8 cellular contexts compared by ENCODE assay signal in the genomic region with DNA sequence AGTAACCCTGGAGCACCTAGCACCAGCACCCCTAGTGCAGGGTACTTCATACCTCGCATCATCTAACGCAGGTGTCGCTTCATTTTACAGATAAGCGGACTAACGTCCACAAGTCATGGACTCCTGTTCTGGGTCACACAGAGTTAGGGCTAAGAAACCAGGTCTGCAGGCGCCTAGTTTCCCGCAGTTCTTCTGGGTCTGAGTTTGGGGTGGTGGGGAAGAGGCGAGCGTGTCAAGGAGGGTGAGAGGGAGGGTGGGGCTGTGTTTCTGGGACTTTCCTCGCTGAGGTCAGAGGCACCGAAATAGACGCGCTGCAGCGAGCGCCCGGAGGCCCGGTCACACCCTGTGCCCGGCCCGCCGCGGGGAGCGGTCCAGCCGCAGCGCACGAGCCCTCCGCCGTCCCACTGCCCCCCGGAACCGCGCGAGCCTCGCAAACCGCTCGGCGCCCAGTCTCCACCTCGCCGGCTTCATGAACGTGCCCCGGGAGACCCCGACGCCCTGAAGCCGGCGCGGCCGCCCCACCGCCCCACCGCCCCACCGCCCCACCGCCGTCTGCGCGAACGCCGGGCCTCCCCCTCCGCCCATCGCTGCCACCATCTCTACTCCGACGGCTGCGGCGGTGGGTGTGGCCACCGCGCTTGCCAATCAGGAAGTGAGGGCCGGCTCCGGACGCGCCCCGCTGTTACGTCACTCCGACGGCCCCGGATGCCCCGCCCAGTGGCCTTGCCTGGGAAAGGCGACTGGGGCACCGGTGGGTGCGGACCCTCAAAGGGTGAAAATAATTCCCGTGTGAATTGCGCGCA. TPM values are rescaled to one million over a fixed set of nuclear protein-coding genes. Genes with fewer than 3 reads are reported as not detected.
DNase-seq lines count a peak whose midpoint lies in the region; ATAC-seq and TF ChIP-seq lines count a peak whose summit lies in the region.

No MANE protein-coding gene starts in this region.

- H2AK9ac ChIP-seq in IMR-90 (replicated peaks; ENCODE audit: low read depth, low read length, poor library complexity): peak overlapping the region; percentile 22

- peak overlapping the region; percentile 49; the same call in 1 of the 2 replicates for H2BK120ac ChIP-seq in IMR-90 (ENCODE audit: low read depth, low read length)

- 20% methylated on average over 5 of the region's 78 CpGs; no CpG with 5 or more reads in 1 of the 2 experiments for WGBS in IMR-90 (ENCODE audit: extremely low coverage in 2 of 2, insufficient read length in 1 of 2), 2 experiments

- H4K20me1 ChIP-seq in IMR-90 (ENCODE audit: insufficient read depth, low read length): no peaks in the 10 kb centered on the region

- H3K56ac ChIP-seq in IMR-90 (ENCODE audit: extremely low read depth, insufficient read depth, low read length): 0 out of 2 replicates have a peak overlapping the region, but pooled peaks have one; percentile 19

- peaks cover under 1% of the 10 kb centered on the region for H3K36me3 Mint-ChIP-seq in activated T-helper 2 cell treated with anti-CD3 and anti-CD28 coated beads, Interferon-gamma antibody, Interleukin-2, Interleukin-4, amounts not matched to agents 10 μg/mL and 5 μg/mL and 100 μg/mL, durations not matched to agents 14 hours and 24 hours and 36 hours (ENCODE audit: low read depth)
- H3K36me3 Mint-ChIP-seq in natural killer cell: no peaks in the 10 kb centered on the region

- in situ Hi-C loops in IMR-90 (cut with MboI; ENCODE audit: low sequenced_read_pairs): loop anchor here (5.0 to 10.0 kb wide), 2 partner anchors 47 to 245 kb away; no protein-coding TSS in a partner anchor

- H3K27ac Mint-ChIP-seq in activated T-helper 2 cell treated with anti-CD3 and anti-CD28 coated beads, Interferon-gamma antibody, Interleukin-2, Interleukin-4, amounts not matched to agents 10 μg/mL and 5 μg/mL and 100 μg/mL, durations not matched to agents 14 hours and 24 hours and 36 hours: peak overlapping the region; percentile 98
- H3K27ac Mint-ChIP-seq in natural killer cell: peak overlapping the region; percentile 99 to 100

- no peaks in the 10 kb centered on the region for H3K9me3 ChIP-seq in IMR-90 (ENCODE audit: control insufficient read depth, insufficient read depth, low read length)

- H3K27me3 ChIP-seq in IMR-90 (ENCODE audit: control insufficient read depth, insufficient read depth, low read length): no peaks in the 10 kb centered on the region

- H3K36me3 ChIP-seq in IMR-90 (ENCODE audit: control insufficient read depth, insufficient read depth, low read length): no peaks in the 10 kb centered on the region

- H3K9me3 Mint-ChIP-seq in activated T-helper 2 cell treated with anti-CD3 and anti-CD28 coated beads, Interferon-gamma antibody, Interleukin-2, Interleukin-4, amounts not matched to agents 10 μg/mL and 5 μg/mL and 100 μg/mL, durations not matched to agents 14 hours and 24 hours and 36 hours: no peaks in the 10 kb centered on the region
- H3K9me3 Mint-ChIP-seq in natural killer cell: no peaks in the 10 kb centered on the region

- H3K79me1 ChIP-seq in IMR-90 (ENCODE audit: low read depth in 1 of 2, low read length in 2 of 2): no peaks in the 10 kb centered on the region

- H2AFZ ChIP-seq in IMR-90 (replicated peaks; ENCODE audit: low read length, poor library complexity): peak overlapping the region; percentile 83

- H3K4me3 ChIP-seq in IMR-90 (ENCODE audit: insufficient read depth, low read depth, low read length): peak overlapping the region; percentile 40

- peak overlapping the region; percentile 81 for H4K5ac ChIP-seq in IMR-90 (ENCODE audit: low read depth, low read length)

- H2BK5ac ChIP-seq in IMR-90 (ENCODE audit: low read depth, low read length, poor library complexity, severe bottlenecking): no peak overlapping the region

- H3K4ac ChIP-seq in IMR-90 (ENCODE audit: low read depth, low read length): peak overlapping the region; percentile 93

- H2BK15ac ChIP-seq in IMR-90 (ENCODE audit: low read depth, low read length): no peak overlapping the region

- no TSS peak for BruUV-seq in IMR-90 (replicated peaks; lab: Mats Ljungman, UMichigan)

- H3K9ac ChIP-seq in IMR-90 (ENCODE audit: low read depth, low read length): peak overlapping the region; percentile 31; the same call in 1 of the 2 replicates

- peaks cover 15% of the 10 kb centered on the region for H3K4me1 ChIP-seq in IMR-90 (ENCODE audit: control insufficient read depth, insufficient read depth, low read length)

- DNase-seq in DMS 273 treated with DMSO at 0.1 percent for 48 hours (lab: John Stamatoyannopoulos, UW) (peak; percentile 34), IMR-90 (peak; percentile 65), RPMI7951 (ENCODE audit: low read depth) (peak; percentile 88), fibroblast of peridontal ligament (ENCODE audit: extremely low read depth) (peak; percentile 70), natural killer cell (peak; percentile 89)
- peak; percentile 87 for DNase-seq in activated T-helper 2 cell treated with anti-CD3 and anti-CD28 coated beads, Interferon-gamma antibody, Interleukin-2, Interleukin-4, amounts not matched to agents 10 μg/mL and 5 μg/mL and 100 μg/mL, durations not matched to agents 14 hours and 24 hours and 36 hours (ENCODE audit: low spot score)
- peak; percentile 60 to 90 (median 77) for DNase-seq in stimulated activated naive CD4-positive, alpha-beta T cell (lab: John Stamatoyannopoulos, UW)

- H3K27me3 Mint-ChIP-seq in activated T-helper 2 cell treated with anti-CD3 and anti-CD28 coated beads, Interferon-gamma antibody, Interleukin-2, Interleukin-4, amounts not matched to agents 10 μg/mL and 5 μg/mL and 100 μg/mL, durations not matched to agents 14 hours and 24 hours and 36 hours (ENCODE audit: low read depth): no peaks in the 10 kb centered on the region
- H3K27me3 Mint-ChIP-seq in natural killer cell (ENCODE audit: low read depth in 2 of 2): no peaks in the 10 kb centered on the region

- dilution Hi-C loops in IMR-90 (cut with HindIII; ENCODE audit: low sequenced_read_pairs, unreplicated experiment): no loop called here

- ATAC-seq in GM21447 (IDR thresholded peaks at IDR 0.05; ENCODE audit: unreplicated experiment) (peak; percentile 54), IMR-90 (ENCODE audit: low read depth) (peak; percentile 88), natural killer cell (peak; percentile 70 to 88 (median 80))

- H3K9me1 ChIP-seq in IMR-90 (ENCODE audit: insufficient read depth, low read length): peaks cover 9% of the 10 kb centered on the region

- peak overlapping the region; percentile 87 for H3K4me3 Mint-ChIP-seq in activated T-helper 2 cell treated with anti-CD3 and anti-CD28 coated beads, Interferon-gamma antibody, Interleukin-2, Interleukin-4, amounts not matched to agents 10 μg/mL and 5 μg/mL and 100 μg/mL, durations not matched to agents 14 hours and 24 hours and 36 hours (ENCODE audit: low read depth)
- H3K4me3 Mint-ChIP-seq in natural killer cell: peak overlapping the region; percentile 90

- H3K23ac ChIP-seq in IMR-90 (ENCODE audit: low read depth, low read length): peak overlapping the region; percentile 83; the same call in 1 of the 2 replicates

- H3K14ac ChIP-seq in IMR-90 (replicated peaks; ENCODE audit: low read depth, low read length): peak overlapping the region; percentile 83

- H3K4me1 Mint-ChIP-seq in activated T-helper 2 cell treated with anti-CD3 and anti-CD28 coated beads, Interferon-gamma antibody, Interleukin-2, Interleukin-4, amounts not matched to agents 10 μg/mL and 5 μg/mL and 100 μg/mL, durations not matched to agents 14 hours and 24 hours and 36 hours (ENCODE audit: low read depth): peaks cover 57% of the 10 kb centered on the region
- peaks cover 50 to 64% of the 10 kb centered on the region in 2 donors for H3K4me1 Mint-ChIP-seq in natural killer cell

- TF ChIP-seq POLR2A in IMR-90 (IDR thresholded peaks at IDR 0.05; ENCODE audit: low read depth, low read length): no peak

- no peak overlapping the region for H3K27ac ChIP-seq in IMR-90 (ENCODE audit: insufficient read depth, low read length)

- H3K18ac ChIP-seq in IMR-90 (ENCODE audit: low read depth, low read length): peak overlapping the region; percentile 9; the same call in 1 of the 2 replicates

- H4K8ac ChIP-seq in IMR-90 (ENCODE audit: low read depth in 2 of 2, low read length in 2 of 2): peak overlapping the region; percentile 74 to 90

- TF ChIP-seq CTCF in IMR-90 (conservative IDR thresholded peaks at IDR 0.05; ENCODE audit: low read depth, low read length) (no peak), natural killer cell (IDR thresholded peaks at IDR 0.05) (no peak)

- intact Hi-C loops in IMR-90 (cut with micrococcal nuclease) (loop anchor here (5.0 kb wide), 2 partner anchors 102 to 267 kb away; partner anchors contain the start of gene GPR3), natural killer cell (cut with micrococcal nuclease) (loop anchor here (1.0 kb wide), 2 partner anchors 15 to 26 kb away; no protein-coding TSS in a partner anchor)
- intact Hi-C loops in activated T-helper 2 cell treated with anti-CD3 and anti-CD28 coated beads, Interferon-gamma antibody, Interleukin-2, Interleukin-4, amounts not matched to agents 10 μg/mL and 5 μg/mL and 100 μg/mL, durations not matched to agents 14 hours and 24 hours and 36 hours (cut with micrococcal nuclease): loop anchor here (1.0 to 10.0 kb wide), 2 partner anchors 27 to 265 kb away; partner anchors contain the start of gene GPR3

- H2BK20ac ChIP-seq in IMR-90 (ENCODE audit: low read depth, low read length): no peak overlapping the region

- peak overlapping the region; percentile 80 for H2AK5ac ChIP-seq in IMR-90 (ENCODE audit: low read depth, low read length)

- no peak for TF ChIP-seq RAD21 in IMR-90 (IDR thresholded peaks at IDR 0.05; ENCODE audit: low read length)

- CTCF ChIA-PET in IMR-90 (lab: Yijun Ruan, JAX): interaction anchor here (3.2 kb wide), 1 partner anchor 10 kb away, joined by 11 read pairs; no protein-coding TSS in a partner anchor

- peak overlapping the region; percentile 44; the same call in 1 of the 2 replicates for H4K91ac ChIP-seq in IMR-90 (ENCODE audit: insufficient read depth, low read depth, low read length)

- POLR2A ChIA-PET in IMR-90 (lab: Charles Lee; ENCODE audit: unreplicated experiment): no interaction called here

- peak overlapping the region; percentile 50 for H3K4me2 ChIP-seq in IMR-90 (ENCODE audit: low read depth, low read length)

RNA-seq across cellular contexts. Expression of gene IFI6, which starts 12.3 kb away (rescaled TPM):
- total RNA-seq in IMR-90 (2012; rRNA removed) (6.7 and 7.3 TPM in 2 replicates), natural killer cell (10 to 100 TPM; 26.7 to 36.0 (median 34.8) TPM)
- 16.8 and 17.2 TPM in 2 replicates for polyA plus RNA-seq in IMR-90 (2012; rRNA removed)
- 31.2 and 35.3 TPM in 2 replicates for polyA plus RNA-seq in IMR-90 (2012; cell fraction: cytosol; rRNA removed)
- polyA plus RNA-seq in IMR-90 (2012; cell fraction: nucleus; rRNA removed; ENCODE audit: low replicate concordance): 5.7 and 7.7 TPM in 2 replicates
- total RNA-seq in RPMI7951 (2014; rRNA removed; shearing (Covaris generic)): 75.3 and 169 TPM in 2 replicates
- 35.0 and 35.2 TPM in 2 replicates for total RNA-seq in activated T-helper 2 cell treated with anti-CD3 and anti-CD28 coated beads, Interferon-gamma antibody, Interleukin-2, Interleukin-4, amounts not matched to agents 10 μg/mL and 5 μg/mL and 100 μg/mL, durations not matched to agents 14 hours and 24 hours and 36 hours

RNA-seq across cellular contexts. Expression of gene FGR, which starts 24.7 kb away (rescaled TPM):
- not detected in 2 replicates for total RNA-seq in IMR-90 (2012; rRNA removed)
- polyA plus RNA-seq in IMR-90 (2012; rRNA removed): not detected in 2 replicates
- polyA plus RNA-seq in IMR-90 (2012; cell fraction: cytosol; rRNA removed): not detected in 2 replicates
- 0.08 TPM in 1 of 2 replicates, not detected in the other for polyA plus RNA-seq in IMR-90 (2012; cell fraction: nucleus; rRNA removed; ENCODE audit: low replicate concordance)
- not detected in 2 replicates for total RNA-seq in RPMI7951 (2014; rRNA removed; shearing (Covaris generic))
- total RNA-seq in activated T-helper 2 cell treated with anti-CD3 and anti-CD28 coated beads, Interferon-gamma antibody, Interleukin-2, Interleukin-4, amounts not matched to agents 10 μg/mL and 5 μg/mL and 100 μg/mL, durations not matched to agents 14 hours and 24 hours and 36 hours: 0.07 and 0.25 TPM in 2 replicates
- total RNA-seq in natural killer cell: 100 to 1,000 TPM; 353 to 452 (median 362) TPM

RNA-seq across cellular contexts. Expression of gene AHDC1, which starts 55.8 kb away (rescaled TPM):
- total RNA-seq in IMR-90 (2012; rRNA removed): 1.7 and 2.0 TPM in 2 replicates
- polyA plus RNA-seq in IMR-90 (2012; rRNA removed): 11.6 and 16.1 TPM in 2 replicates
- polyA plus RNA-seq in IMR-90 (2012; cell fraction: cytosol; rRNA removed): 4.9 and 11.5 TPM in 2 replicates
- polyA plus RNA-seq in IMR-90 (2012; cell fraction: nucleus; rRNA removed; ENCODE audit: low replicate concordance): 25.9 and 46.8 TPM in 2 replicates
- 5.8 and 7.1 TPM in 2 replicates for total RNA-seq in RPMI7951 (2014; rRNA removed; shearing (Covaris generic))
- 28.5 and 29.3 TPM in 2 replicates for total RNA-seq in activated T-helper 2 cell treated with anti-CD3 and anti-CD28 coated beads, Interferon-gamma antibody, Interleukin-2, Interleukin-4, amounts not matched to agents 10 μg/mL and 5 μg/mL and 100 μg/mL, durations not matched to agents 14 hours and 24 hours and 36 hours
- total RNA-seq in natural killer cell: 10 to 100 TPM; 39.6 to 67.0 (median 47.0) TPM

Comparison
In these comparisons a context has a peak if more than half of its experiments do, and no peak if none do; other contexts are left out.
1. DNase-seq: peak in every context shown above with its lines; median percentile 89 in natural killer cell; 88 in RPMI7951; 87 in activated T-helper 2 cell treated with anti-CD3 and anti-CD28 coated beads, Interferon-gamma antibody, Interleukin-2, Interleukin-4, amounts not matched to agents 10 μg/mL and 5 μg/mL and 100 μg/mL, durations not matched to agents 14 hours and 24 hours and 36 hours; 77 in stimulated activated naive CD4-positive, alpha-beta T cell; 70 in fibroblast of peridontal ligament; 65 in IMR-90; 34 in DMS 273 treated with DMSO at 0.1 percent for 48 hours.
2. RNA of gene FGR, which starts 24.7 kb away (total RNA-seq): 353 to 452 TPM in natural killer cell; 0.07 to 0.25 TPM in activated T-helper 2 cell treated with anti-CD3 and anti-CD28 coated beads, Interferon-gamma antibody, Interleukin-2, Interleukin-4, amounts not matched to agents 10 μg/mL and 5 μg/mL and 100 μg/mL, durations not matched to agents 14 hours and 24 hours and 36 hours, not detected in IMR-90 and not detected in RPMI7951; every median in the first group is over 100 times any median in the second.
3. Peak in every context shown above with its lines, with median percentiles within 50 percentile points of each other: ATAC-seq.